8 cellular contexts compared by ENCODE assay signal in the genomic region with DNA sequence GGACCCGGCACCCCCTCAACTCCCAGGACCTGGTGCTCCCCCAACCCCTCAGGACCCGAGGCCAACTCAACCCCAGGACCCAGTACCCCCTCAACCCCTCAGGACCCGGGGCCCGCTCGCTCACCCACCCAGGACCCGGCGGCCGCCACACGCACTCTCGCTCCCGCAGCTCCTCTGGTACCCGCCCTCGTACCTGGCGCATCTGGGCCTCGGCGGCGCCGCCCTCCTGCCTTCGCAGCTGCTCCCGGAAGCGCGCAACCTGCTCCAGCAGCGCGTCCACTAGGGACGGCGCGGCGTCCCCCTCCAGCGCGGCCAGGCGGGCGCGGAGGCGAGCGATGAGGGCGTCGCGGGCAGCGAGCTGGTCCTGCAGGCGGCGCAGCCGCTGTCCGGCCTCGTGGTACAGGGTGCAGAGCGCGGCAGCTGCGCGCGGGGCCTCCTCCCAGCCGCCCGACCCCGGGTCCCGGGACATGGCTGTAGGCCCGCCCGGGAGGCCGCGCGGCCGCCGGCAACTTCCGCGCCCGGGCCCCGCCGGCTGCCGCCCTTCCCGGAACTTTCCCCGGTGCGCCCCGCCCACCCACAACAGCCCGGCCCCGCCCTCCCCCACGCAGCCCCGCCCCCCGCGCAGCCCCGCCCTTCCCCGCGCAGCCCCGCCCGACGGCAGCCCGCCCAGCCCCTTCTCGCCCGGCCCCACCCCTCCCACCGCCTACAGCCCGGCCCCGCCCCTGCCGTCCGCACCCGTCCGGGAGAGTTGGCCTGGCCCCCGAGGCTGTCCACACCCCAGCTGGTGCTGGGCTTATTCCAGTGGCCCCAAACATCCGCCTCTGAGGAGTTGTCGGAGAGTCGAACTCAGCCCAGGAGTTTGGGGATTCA. TPM values are rescaled to one million over a fixed set of nuclear protein-coding genes. Genes with fewer than 3 reads are reported as not detected.
DNase-seq lines count a peak whose midpoint lies in the region; ATAC-seq and TF ChIP-seq lines count a peak whose summit lies in the region.

A gene with protein sequence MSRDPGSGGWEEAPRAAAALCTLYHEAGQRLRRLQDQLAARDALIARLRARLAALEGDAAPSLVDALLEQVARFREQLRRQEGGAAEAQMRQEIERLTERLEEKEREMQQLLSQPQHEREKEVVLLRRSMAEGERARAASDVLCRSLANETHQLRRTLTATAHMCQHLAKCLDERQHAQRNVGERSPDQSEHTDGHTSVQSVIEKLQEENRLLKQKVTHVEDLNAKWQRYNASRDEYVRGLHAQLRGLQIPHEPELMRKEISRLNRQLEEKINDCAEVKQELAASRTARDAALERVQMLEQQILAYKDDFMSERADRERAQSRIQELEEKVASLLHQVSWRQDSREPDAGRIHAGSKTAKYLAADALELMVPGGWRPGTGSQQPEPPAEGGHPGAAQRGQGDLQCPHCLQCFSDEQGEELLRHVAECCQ (minus strand): TSS at position 516 of the 870 bp plus-strand sequence. CDS start 47 bp downstream, at position 469.

- 0 to 1% (median 1%) methylated on average over 10 to 95 of the region's 96 CpGs for WGBS in heart left ventricle, 4 donors

- H3K4me3 ChIP-seq in adipocyte (ENCODE audit: low read length) (peak within 1 kb of the TSS; percentile 90), heart left ventricle (peak within 1 kb of the TSS; percentile 62 to 99 (median 89)), upper lobe of right lung (peak within 1 kb of the TSS; percentile 85)

- 0 out of 2 replicates have a peak, but pooled peaks have one; percentile 19 for TF ChIP-seq CTCF in LNCAP (IDR thresholded peaks at IDR 0.05)
- peak in 10 of 12 donors; percentile 17 to 52 (median 38) for TF ChIP-seq CTCF in heart left ventricle (IDR thresholded peaks at IDR 0.05)
- peak; percentile 35 for TF ChIP-seq CTCF in upper lobe of right lung (IDR thresholded peaks at IDR 0.05)

- peak; percentile 50 for ATAC-seq in GM21717 (IDR thresholded peaks at IDR 0.05; ENCODE audit: unreplicated experiment)
- peak; percentile 69 to 94 (median 86) for ATAC-seq in heart left ventricle
- peak; percentile 91 for ATAC-seq in upper lobe of right lung

- DNase-seq in EH (ENCODE audit: low read depth) (peak; percentile 84), SW480 (ENCODE audit: low spot score) (peak; percentile 69), adipocyte (ENCODE audit: low read depth) (peak; percentile 94), heart left ventricle (peak; percentile 90 to 95 (median 92)), posterior vena cava (ENCODE audit: low spot score) (peak; percentile 95), upper lobe of right lung (peak; percentile 94)

- intact Hi-C loops in heart left ventricle (cut with DNase I): loop anchor here in 3 of 10 donors (2.0 to 10.0 kb wide), 5 partner anchors 36 to 514 kb away; a partner anchor contains a TSS
- intact Hi-C loops in posterior vena cava (cut with DNase I): no loop called here
- intact Hi-C loops in upper lobe of right lung (cut with DNase I): no loop called here

- peak in 1 of 2 donors; percentile 80 for TF ChIP-seq POLR2A in heart left ventricle (IDR thresholded peaks at IDR 0.05)

- H3K9ac ChIP-seq in adipocyte (ENCODE audit: low read length): peak within 1 kb of the TSS; percentile 93

- H3K4me1 ChIP-seq in adipocyte (ENCODE audit: control insufficient read depth, insufficient read depth, low read length): peaks cover 9% of the 10 kb centered on the region
- peaks cover 0 to 30% (median 13%) of the 10 kb centered on the region in 12 donors for H3K4me1 ChIP-seq in heart left ventricle
- peaks cover 8% of the 10 kb centered on the region for H3K4me1 ChIP-seq in upper lobe of right lung

- no peaks in the 10 kb centered on the region for H3K9me3 ChIP-seq in adipocyte (ENCODE audit: control insufficient read depth, low read length)
- no peaks in the 10 kb centered on the region for H3K9me3 ChIP-seq in heart left ventricle
- H3K9me3 ChIP-seq in upper lobe of right lung: no peaks in the 10 kb centered on the region

- H3K27ac ChIP-seq in heart left ventricle: peak within 1 kb of the TSS; percentile 48 to 95 (median 88)
- peak within 1 kb of the TSS; percentile 91 for H3K27ac ChIP-seq in upper lobe of right lung

- H3K27me3 ChIP-seq in adipocyte (replicated peaks; ENCODE audit: control insufficient read depth, insufficient read depth, low read length): no peaks in the 10 kb centered on the region
- H3K27me3 ChIP-seq in heart left ventricle: no peaks in the 10 kb centered on the region
- no peaks in the 10 kb centered on the region for H3K27me3 ChIP-seq in upper lobe of right lung

- H3K36me3 ChIP-seq in adipocyte (ENCODE audit: control insufficient read depth, insufficient read depth, low read length, severe bottlenecking) (peaks cover 8% of the 10 kb centered on the region), heart left ventricle (peaks cover 0 to 13% (median 0%) of the 10 kb centered on the region in 9 donors), upper lobe of right lung (no peaks in the 10 kb centered on the region)

RNA-seq across cellular contexts. Expression of the gene that starts here (rescaled TPM):
- total RNA-seq in heart left ventricle (10 to 100 TPM; 12.6 to 94.5 (median 23.4) TPM), posterior vena cava (10 to 100 TPM; 25.4 to 29.2 TPM), upper lobe of right lung (43.4 TPM)
- 10 to 100 TPM; 21.7 to 37.3 TPM for polyA plus RNA-seq in heart left ventricle

Comparison
In these comparisons a context has a peak if more than half of its experiments do, and no peak if none do; other contexts are left out.
1. Peak in every context shown above with its lines: DNase-seq, ATAC-seq, H3K4me3 ChIP-seq and H3K27ac ChIP-seq.